In genomic region chr12:53675701-53676607, GRCh38 we compare ENCODE assay signal across 1 cellular context.
TF ChIP-seq lines count a peak whose summit lies in the region.

Gene ATP5MC2 (minus strand): TSS chr12:53676083. CDS start chr12:53672614, 3,469 bp downstream.

TF ChIP-seq in HepG2, 621 proteins besides CTCF, POLR2A, EP300 and RAD21 (continued from another document and continues in another):
- TF ChIP-seq FOXO4 (CRISPR knock-in tag; conservative IDR thresholded peaks at IDR 0.05) (no peak), BCL6 (CRISPR knock-in tag; IDR thresholded peaks at IDR 0.05) (peak; percentile 46; the same call in 1 of the 2 replicates), ZNF589 (CRISPR knock-in tag; conservative IDR thresholded peaks at IDR 0.05) (peak; percentile 91), SNAPC4 (CRISPR knock-in tag; IDR thresholded peaks at IDR 0.05) (peak; percentile 74; the same call in 1 of the 2 replicates), CHCHD3 (CRISPR knock-in tag; IDR thresholded peaks at IDR 0.05) (peak; percentile 78; the same call in 1 of the 2 replicates), ZNF362 (CRISPR knock-in tag; IDR thresholded peaks at IDR 0.05; ENCODE audit: borderline replicate concordance) (peak; percentile 62; the same call in 1 of the 2 replicates), SP5 (CRISPR knock-in tag; IDR thresholded peaks at IDR 0.05; ENCODE audit: borderline replicate concordance, low read depth) (peak; percentile 84), PLRG1 (conservative IDR thresholded peaks at IDR 0.05) (no peak), ZFY (CRISPR knock-in tag; IDR thresholded peaks at IDR 0.05) (peak; percentile 94), TARDBP (CRISPR knock-in tag; IDR thresholded peaks at IDR 0.05) (peak; percentile 95), AKNA (CRISPR knock-in tag; IDR thresholded peaks at IDR 0.05; ENCODE audit: borderline replicate concordance) (no peak), KMT2A (CRISPR knock-in tag; IDR thresholded peaks at IDR 0.05) (peak; percentile 73; the same call in 1 of the 2 replicates), ZNF577 (CRISPR knock-in tag; IDR thresholded peaks at IDR 0.05; ENCODE audit: borderline replicate concordance, low read depth) (no peak), ZNF7 (CRISPR knock-in tag; IDR thresholded peaks at IDR 0.05) (peak; percentile 32; the same call in 1 of the 2 replicates), MEF2D (CRISPR knock-in tag; IDR thresholded peaks at IDR 0.05) (peak; percentile 91), ZNF629 (CRISPR knock-in tag; conservative IDR thresholded peaks at IDR 0.05) (no peak), PAX8 (CRISPR knock-in tag; IDR thresholded peaks at IDR 0.05; ENCODE audit: borderline replicate concordance) (no peak; the same call in 1 of the 2 replicates), MAX (IDR thresholded peaks at IDR 0.05) (peak; percentile 98), AKAP8 (CRISPR knock-in tag; IDR thresholded peaks at IDR 0.05) (peak; percentile 46; the same call in 1 of the 2 replicates), IKZF5 (CRISPR knock-in tag; IDR thresholded peaks at IDR 0.05) (peak; percentile 97), JUN (CRISPR knock-in tag; IDR thresholded peaks at IDR 0.05) (peak; percentile 55; the same call in 1 of the 2 replicates), BRD4 (CRISPR knock-in tag; IDR thresholded peaks at IDR 0.05) (peak; percentile 91; the same call in 1 of the 2 replicates), NR2C2 (CRISPR knock-in tag; IDR thresholded peaks at IDR 0.05; ENCODE audit: borderline replicate concordance) (peak; percentile 91), ZSCAN22 (CRISPR knock-in tag; IDR thresholded peaks at IDR 0.05) (0 out of 2 replicates have a peak, but pooled peaks have one; percentile 63), MXI1 (IDR thresholded peaks at IDR 0.05; ENCODE audit: borderline replicate concordance, low read depth, low read length) (peak; percentile 89; the same call in 1 of the 3 replicates)
- TF ChIP-seq, protein P1, sequence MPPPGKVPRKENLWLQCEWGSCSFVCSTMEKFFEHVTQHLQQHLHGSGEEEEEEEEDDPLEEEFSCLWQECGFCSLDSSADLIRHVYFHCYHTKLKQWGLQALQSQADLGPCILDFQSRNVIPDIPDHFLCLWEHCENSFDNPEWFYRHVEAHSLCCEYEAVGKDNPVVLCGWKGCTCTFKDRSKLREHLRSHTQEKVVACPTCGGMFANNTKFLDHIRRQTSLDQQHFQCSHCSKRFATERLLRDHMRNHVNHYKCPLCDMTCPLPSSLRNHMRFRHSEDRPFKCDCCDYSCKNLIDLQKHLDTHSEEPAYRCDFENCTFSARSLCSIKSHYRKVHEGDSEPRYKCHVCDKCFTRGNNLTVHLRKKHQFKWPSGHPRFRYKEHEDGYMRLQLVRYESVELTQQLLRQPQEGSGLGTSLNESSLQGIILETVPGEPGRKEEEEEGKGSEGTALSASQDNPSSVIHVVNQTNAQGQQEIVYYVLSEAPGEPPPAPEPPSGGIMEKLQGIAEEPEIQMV (CRISPR knock-in tag; IDR thresholded peaks at IDR 0.05; ENCODE audit: low read depth), result peak; percentile 98
- TF ChIP-seq, protein P2, sequence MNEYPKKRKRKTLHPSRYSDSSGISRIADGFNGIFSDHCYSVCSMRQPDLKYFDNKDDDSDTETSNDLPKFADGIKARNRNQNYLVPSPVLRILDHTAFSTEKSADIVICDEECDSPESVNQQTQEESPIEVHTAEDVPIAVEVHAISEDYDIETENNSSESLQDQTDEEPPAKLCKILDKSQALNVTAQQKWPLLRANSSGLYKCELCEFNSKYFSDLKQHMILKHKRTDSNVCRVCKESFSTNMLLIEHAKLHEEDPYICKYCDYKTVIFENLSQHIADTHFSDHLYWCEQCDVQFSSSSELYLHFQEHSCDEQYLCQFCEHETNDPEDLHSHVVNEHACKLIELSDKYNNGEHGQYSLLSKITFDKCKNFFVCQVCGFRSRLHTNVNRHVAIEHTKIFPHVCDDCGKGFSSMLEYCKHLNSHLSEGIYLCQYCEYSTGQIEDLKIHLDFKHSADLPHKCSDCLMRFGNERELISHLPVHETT (CRISPR knock-in tag; conservative IDR thresholded peaks at IDR 0.05), result no peak; the same call in 1 of the 2 replicates
- TF ChIP-seq, protein P3, sequence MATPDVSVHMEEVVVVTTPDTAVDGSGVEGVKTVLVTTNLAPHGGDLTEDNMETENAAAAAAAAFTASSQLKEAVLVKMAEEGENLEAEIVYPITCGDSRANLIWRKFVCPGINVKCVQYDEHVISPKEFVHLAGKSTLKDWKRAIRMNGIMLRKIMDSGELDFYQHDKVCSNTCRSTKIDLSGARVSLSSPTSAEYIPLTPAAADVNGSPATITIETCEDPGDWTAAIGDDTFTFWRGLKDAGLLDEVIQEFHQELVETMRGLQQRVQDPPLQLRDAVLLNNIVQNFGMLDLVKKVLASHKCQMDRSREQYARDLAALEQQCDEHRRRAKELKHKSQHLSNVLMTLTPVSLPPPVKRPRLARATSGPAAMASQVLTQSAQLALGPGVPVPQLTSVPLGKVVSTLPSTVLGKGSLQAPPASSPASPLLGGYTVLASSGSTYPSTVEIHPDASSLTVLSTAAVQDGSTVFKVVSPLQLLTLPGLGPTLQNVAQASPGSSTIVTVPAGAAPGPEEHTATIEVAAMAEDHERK (CRISPR knock-in tag; IDR thresholded peaks at IDR 0.05; ENCODE audit: low read depth), result 0 out of 2 replicates have a peak, but pooled peaks have one; percentile 2
- TF ChIP-seq, protein P4, sequence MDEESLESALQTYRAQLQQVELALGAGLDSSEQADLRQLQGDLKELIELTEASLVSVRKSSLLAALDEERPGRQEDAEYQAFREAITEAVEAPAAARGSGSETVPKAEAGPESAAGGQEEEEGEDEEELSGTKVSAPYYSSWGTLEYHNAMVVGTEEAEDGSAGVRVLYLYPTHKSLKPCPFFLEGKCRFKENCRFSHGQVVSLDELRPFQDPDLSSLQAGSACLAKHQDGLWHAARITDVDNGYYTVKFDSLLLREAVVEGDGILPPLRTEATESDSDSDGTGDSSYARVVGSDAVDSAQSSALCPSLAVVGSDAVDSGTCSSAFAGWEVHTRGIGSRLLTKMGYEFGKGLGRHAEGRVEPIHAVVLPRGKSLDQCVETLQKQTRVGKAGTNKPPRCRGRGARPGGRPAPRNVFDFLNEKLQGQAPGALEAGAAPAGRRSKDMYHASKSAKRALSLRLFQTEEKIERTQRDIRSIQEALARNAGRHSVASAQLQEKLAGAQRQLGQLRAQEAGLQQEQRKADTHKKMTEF (CRISPR knock-in tag; IDR thresholded peaks at IDR 0.05), result peak; percentile 96
- TF ChIP-seq, protein P5, sequence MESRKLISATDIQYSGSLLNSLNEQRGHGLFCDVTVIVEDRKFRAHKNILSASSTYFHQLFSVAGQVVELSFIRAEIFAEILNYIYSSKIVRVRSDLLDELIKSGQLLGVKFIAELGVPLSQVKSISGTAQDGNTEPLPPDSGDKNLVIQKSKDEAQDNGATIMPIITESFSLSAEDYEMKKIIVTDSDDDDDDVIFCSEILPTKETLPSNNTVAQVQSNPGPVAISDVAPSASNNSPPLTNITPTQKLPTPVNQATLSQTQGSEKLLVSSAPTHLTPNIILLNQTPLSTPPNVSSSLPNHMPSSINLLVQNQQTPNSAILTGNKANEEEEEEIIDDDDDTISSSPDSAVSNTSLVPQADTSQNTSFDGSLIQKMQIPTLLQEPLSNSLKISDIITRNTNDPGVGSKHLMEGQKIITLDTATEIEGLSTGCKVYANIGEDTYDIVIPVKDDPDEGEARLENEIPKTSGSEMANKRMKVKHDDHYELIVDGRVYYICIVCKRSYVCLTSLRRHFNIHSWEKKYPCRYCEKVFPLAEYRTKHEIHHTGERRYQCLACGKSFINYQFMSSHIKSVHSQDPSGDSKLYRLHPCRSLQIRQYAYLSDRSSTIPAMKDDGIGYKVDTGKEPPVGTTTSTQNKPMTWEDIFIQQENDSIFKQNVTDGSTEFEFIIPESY (CRISPR knock-in tag; IDR thresholded peaks at IDR 0.05), result peak; percentile 86
